16 cellular contexts compared by ENCODE assay signal in the genomic region with DNA sequence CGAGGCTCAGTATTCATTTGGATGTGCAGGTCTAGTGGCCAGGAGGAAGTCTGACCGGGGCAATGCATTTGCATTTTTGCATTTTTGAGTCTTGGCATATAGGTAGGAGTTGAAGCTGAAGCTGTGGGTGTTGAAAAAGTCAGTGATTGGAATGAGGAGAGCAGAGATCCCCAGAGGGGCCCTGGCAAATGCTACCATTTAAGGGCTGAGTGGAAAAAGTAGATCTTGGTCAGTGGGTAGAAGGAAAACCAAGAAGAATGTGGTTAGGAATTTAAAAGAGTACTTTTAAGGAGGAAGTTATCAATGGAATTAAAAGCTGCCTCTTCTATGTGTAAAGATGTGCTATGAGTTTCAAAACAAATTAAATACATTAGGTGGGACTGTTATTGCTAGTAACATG.
"Had no signal": no experiment of that assay in that cellular context is flagged by ENCODE, and none has a peak within 500 bp of the region (broad histone marks: within the 10 kb centered on the region; RNA-seq: fewer than 3 reads in every experiment).

No MANE protein-coding gene starts in this region.

- ATAC-seq: activated CD4-positive, CD25-positive, alpha-beta regulatory T cell treated with anti-CD3 and anti-CD28 coated beads, Interleukin-2, amount 50 U/mL, for 24 hours; activated CD8-positive, alpha-beta T cell treated with anti-CD3 and anti-CD28 coated beads, Interleukin-2, amount 10 ng/mL, durations not matched to agents 7 days and 5 days; body of pancreas; lower lobe of right lung; natural killer cell had no signal

- H3K9me3 ChIP-seq: body of pancreas, lower lobe of right lung, sigmoid colon, tibial nerve, uterus had no signal

- H3K27ac ChIP-seq: body of pancreas, lower lobe of right lung, sigmoid colon, tibial nerve, uterus had no signal

- H3K36me3 ChIP-seq: lower lobe of right lung, sigmoid colon, tibial nerve, uterus had no signal

- H3K4me1 ChIP-seq: body of pancreas, sigmoid colon, uterus had no signal

- H3K4me3 ChIP-seq: body of pancreas, dorsolateral prefrontal cortex, lower lobe of right lung, sigmoid colon, tibial nerve, uterus had no signal

- H3K27me3 ChIP-seq: body of pancreas, dorsolateral prefrontal cortex, sigmoid colon, tibial nerve, uterus had no signal

- DNase-seq: activated CD4-positive, alpha-beta T cell treated with anti-CD3 and anti-CD28 coated beads, Interleukin-2, amount 10 ng/mL, durations not matched to agents 7 days and 5 days; activated CD8-positive, alpha-beta T cell treated with anti-CD3 and anti-CD28 coated beads, Interleukin-2, amount 10 ng/mL, durations not matched to agents 7 days and 5 days; activated naive CD4-positive, alpha-beta T cell treated with anti-CD3 and anti-CD28 coated beads, Interleukin-2, amount 10 ng/mL, durations not matched to agents 7 days and 5 days; activated T-cell treated with anti-CD3 and anti-CD28 coated beads, Interleukin-2, amount 50 U/mL, for 24 hours; body of pancreas; dorsolateral prefrontal cortex; hypothalamus; islet precursor cell; lower lobe of right lung; natural killer cell; sigmoid colon; stimulated activated naive CD4-positive, alpha-beta T cell treated with Interleukin-2 at 50 U/mL for 16 hours; T1000; uterus had no signal
